ENCODE assay signal across 8 cellular contexts in the genomic region with DNA sequence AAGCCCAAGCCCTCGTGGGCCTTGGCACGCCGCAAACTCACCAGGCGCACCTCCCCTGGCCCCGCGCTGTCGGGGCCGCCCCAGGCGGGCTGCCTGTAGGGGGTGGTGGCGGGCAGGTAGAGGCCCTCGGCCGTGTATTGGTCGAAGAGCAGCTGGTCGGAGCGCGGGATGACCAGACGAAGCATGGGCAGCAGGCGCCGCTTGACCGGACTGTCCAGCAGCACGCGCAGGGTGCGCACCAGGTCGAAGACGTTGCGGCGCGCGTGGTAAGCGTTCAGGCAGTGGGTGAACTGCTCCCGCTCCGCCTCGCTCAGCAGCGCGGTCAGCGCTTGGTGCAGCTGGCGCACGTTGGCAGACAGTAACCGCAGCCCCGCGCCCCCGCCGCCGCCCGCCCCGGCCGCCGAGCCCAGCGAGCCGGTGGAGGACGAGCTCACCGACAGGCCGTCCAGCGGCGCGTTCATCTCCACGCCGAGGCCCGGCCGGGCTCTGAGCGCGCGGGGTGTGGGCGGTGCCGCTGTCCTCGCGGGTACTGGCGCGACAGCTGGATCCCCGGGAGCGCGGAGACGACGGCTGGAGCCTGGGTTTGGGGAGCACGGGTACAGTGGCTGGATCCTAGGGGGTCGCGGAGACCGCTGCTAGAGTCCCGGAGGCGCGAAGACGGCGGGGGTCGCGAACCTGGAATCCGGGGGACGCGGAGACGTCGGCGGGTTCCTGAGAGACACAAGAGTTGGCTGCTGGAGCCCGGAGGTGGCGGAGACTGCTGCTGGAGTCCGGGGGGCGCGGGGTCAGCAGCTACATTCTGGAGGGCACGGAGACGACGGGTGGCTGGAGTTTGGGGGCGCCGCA.
DNase-seq lines count a peak whose midpoint lies in the region; ATAC-seq and TF ChIP-seq lines count a peak whose summit lies in the region.

No MANE protein-coding gene starts in this region.

- no peak overlapping the region for H3K9ac ChIP-seq in SU-DHL-6 (ENCODE audit: low read length)

- no peaks in the 10 kb centered on the region for H3K9me3 ChIP-seq in SU-DHL-6 (ENCODE audit: insufficient read depth, low read length)
- no peaks in the 10 kb centered on the region for H3K9me3 ChIP-seq in iPS DF 6.9 (ENCODE audit: control insufficient read depth, insufficient read depth, low read length)

- H3K4me2 ChIP-seq in SU-DHL-6 (ENCODE audit: low read depth, low read length, poor library complexity, severe bottlenecking): peak overlapping the region; percentile 64

- ATAC-seq in GM18909 (IDR thresholded peaks at IDR 0.05; ENCODE audit: poor library complexity, unreplicated experiment): no peak

- H3K9me2 ChIP-seq in SU-DHL-6 (replicated peaks; ENCODE audit: insufficient read depth, low read length): no peaks in the 10 kb centered on the region

- peaks cover 1% of the 10 kb centered on the region; the same call in 1 of the 2 replicates for H3K4me1 ChIP-seq in iPS DF 6.9 (ENCODE audit: control insufficient read depth, insufficient read depth, low read length)

- H3K27me3 ChIP-seq in SU-DHL-6 (ENCODE audit: low read length) (no peaks in the 10 kb centered on the region), iPS DF 6.9 (ENCODE audit: control insufficient read depth, insufficient read depth, low read length) (no peaks in the 10 kb centered on the region; the same call in 1 of the 2 replicates)

- H3K4me3 ChIP-seq in SU-DHL-6 (ENCODE audit: insufficient read depth, low read length, poor library complexity, severe bottlenecking): no peak overlapping the region
- peak overlapping the region; percentile 69 for H3K4me3 ChIP-seq in astrocyte of the spinal cord (ENCODE audit: low read depth, low read length)
- peak overlapping the region; percentile 63 for H3K4me3 ChIP-seq in iPS DF 6.9 (ENCODE audit: low read length)
- H3K4me3 ChIP-seq in retinal pigment epithelial cell (ENCODE audit: low read length): peak overlapping the region; percentile 78

- H3K79me2 ChIP-seq in SU-DHL-6 (ENCODE audit: insufficient read depth, low read length): no peaks in the 10 kb centered on the region

- H3K27ac ChIP-seq in SU-DHL-6 (ENCODE audit: low read depth, low read length): no peak overlapping the region
- H3K27ac ChIP-seq in iPS DF 6.9 (ENCODE audit: low read length): no peak overlapping the region

- H3F3A ChIP-seq in SU-DHL-6 (ENCODE audit: insufficient read depth): no peaks in the 10 kb centered on the region

- DNase-seq in NCI-H2171 treated with DMSO at 0.1 percent for 48 hours (lab: John Stamatoyannopoulos, UW): peak; percentile 51
- no peak for DNase-seq in NCI-H2171 (lab: John Stamatoyannopoulos, UW)
- peak; percentile 29 for DNase-seq in astrocyte of the spinal cord (ENCODE audit: low read depth, low spot score)
- no peak for DNase-seq in iPS DF 6.9 (ENCODE audit: low read depth, low spot score)
- peak; percentile 43 for DNase-seq in retinal pigment epithelial cell (ENCODE audit: low read depth)
- DNase-seq in OCI-M1 (lab: John Stamatoyannopoulos, UW): no peak

- no peak overlapping the region for H2AFZ ChIP-seq in SU-DHL-6 (ENCODE audit: low read depth, low read length, severe bottlenecking)

- H4K20me1 ChIP-seq in SU-DHL-6 (ENCODE audit: low read depth, low read length): no peaks in the 10 kb centered on the region

- TF ChIP-seq CTCF in SU-DHL-6 (IDR thresholded peaks at IDR 0.05; ENCODE audit: insufficient read depth, low read length, poor library complexity, severe bottlenecking): no peak
- peak; percentile 49 for TF ChIP-seq CTCF in astrocyte of the spinal cord (IDR thresholded peaks at IDR 0.05; ENCODE audit: low read depth, low read length)
- peak; percentile 81 for TF ChIP-seq CTCF in retinal pigment epithelial cell (conservative IDR thresholded peaks at IDR 0.05; ENCODE audit: low read depth, low read length)

- in situ Hi-C loops in astrocyte of the spinal cord (cut with HindIII; ENCODE audit: low sequenced_read_pairs): no loop called here

- WGBS in iPS DF 6.9 (ENCODE audit: insufficient coverage, insufficient read length): no CpG with 5 or more reads among the region's 101 CpGs

- H3K36me3 ChIP-seq in SU-DHL-6 (ENCODE audit: low read length) (no peaks in the 10 kb centered on the region), iPS DF 6.9 (ENCODE audit: control insufficient read depth, insufficient read depth, low read length) (no peaks in the 10 kb centered on the region)

Comparison
In these comparisons a context has a peak if more than half of its experiments do, and no peak if none do; other contexts are left out.
1. DNase-seq: peak in NCI-H2171 treated with DMSO at 0.1 percent for 48 hours (single experiment), astrocyte of the spinal cord (single experiment) and retinal pigment epithelial cell (single experiment); none in NCI-H2171 (single experiment), iPS DF 6.9 (single experiment) and OCI-M1 (single experiment).